ENCODE assay signal across 2 cellular contexts in the genomic region with DNA sequence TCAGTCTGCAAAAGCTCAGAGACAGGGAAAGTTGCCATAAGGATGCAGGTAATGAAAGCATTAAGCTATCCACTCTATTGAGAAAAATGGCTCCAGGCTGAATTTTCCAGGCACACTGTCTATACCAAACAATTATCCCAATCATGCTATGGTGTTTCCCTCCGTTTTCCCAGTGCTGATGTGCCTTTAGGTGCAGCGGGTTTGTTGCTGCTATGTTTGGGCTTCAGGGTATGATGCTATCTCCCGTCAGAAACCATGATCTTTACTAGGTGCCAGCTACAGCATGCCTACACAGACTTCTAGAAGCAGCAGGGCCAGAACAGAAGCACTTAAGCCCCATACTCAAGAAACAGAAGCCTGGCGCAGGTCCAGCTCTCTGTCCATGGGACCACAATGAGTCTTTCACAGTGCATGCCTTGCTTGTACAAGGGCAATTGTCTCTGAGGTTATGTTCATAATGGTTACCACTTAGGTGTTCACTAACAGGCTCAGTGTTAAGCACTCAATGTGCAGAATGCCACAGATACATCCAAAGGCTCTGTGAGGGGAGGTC.
TF ChIP-seq lines count a peak whose summit lies in the region.

No MANE protein-coding gene starts in this region.

TF ChIP-seq in SK-N-SH, 30 proteins besides CTCF, POLR2A, EP300 and RAD21 (continued from another document):
- TF ChIP-seq, protein P1, sequence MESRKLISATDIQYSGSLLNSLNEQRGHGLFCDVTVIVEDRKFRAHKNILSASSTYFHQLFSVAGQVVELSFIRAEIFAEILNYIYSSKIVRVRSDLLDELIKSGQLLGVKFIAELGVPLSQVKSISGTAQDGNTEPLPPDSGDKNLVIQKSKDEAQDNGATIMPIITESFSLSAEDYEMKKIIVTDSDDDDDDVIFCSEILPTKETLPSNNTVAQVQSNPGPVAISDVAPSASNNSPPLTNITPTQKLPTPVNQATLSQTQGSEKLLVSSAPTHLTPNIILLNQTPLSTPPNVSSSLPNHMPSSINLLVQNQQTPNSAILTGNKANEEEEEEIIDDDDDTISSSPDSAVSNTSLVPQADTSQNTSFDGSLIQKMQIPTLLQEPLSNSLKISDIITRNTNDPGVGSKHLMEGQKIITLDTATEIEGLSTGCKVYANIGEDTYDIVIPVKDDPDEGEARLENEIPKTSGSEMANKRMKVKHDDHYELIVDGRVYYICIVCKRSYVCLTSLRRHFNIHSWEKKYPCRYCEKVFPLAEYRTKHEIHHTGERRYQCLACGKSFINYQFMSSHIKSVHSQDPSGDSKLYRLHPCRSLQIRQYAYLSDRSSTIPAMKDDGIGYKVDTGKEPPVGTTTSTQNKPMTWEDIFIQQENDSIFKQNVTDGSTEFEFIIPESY (IDR thresholded peaks at IDR 0.05; ENCODE audit: borderline replicate concordance, low read depth), result no peak

TF ChIP-seq in SK-N-SH treated with all-trans-retinoic acid at 6 μM for 48 hours, 23 proteins besides CTCF, POLR2A, EP300 and RAD21 (continued from another document):
- TF ChIP-seq, protein P2, sequence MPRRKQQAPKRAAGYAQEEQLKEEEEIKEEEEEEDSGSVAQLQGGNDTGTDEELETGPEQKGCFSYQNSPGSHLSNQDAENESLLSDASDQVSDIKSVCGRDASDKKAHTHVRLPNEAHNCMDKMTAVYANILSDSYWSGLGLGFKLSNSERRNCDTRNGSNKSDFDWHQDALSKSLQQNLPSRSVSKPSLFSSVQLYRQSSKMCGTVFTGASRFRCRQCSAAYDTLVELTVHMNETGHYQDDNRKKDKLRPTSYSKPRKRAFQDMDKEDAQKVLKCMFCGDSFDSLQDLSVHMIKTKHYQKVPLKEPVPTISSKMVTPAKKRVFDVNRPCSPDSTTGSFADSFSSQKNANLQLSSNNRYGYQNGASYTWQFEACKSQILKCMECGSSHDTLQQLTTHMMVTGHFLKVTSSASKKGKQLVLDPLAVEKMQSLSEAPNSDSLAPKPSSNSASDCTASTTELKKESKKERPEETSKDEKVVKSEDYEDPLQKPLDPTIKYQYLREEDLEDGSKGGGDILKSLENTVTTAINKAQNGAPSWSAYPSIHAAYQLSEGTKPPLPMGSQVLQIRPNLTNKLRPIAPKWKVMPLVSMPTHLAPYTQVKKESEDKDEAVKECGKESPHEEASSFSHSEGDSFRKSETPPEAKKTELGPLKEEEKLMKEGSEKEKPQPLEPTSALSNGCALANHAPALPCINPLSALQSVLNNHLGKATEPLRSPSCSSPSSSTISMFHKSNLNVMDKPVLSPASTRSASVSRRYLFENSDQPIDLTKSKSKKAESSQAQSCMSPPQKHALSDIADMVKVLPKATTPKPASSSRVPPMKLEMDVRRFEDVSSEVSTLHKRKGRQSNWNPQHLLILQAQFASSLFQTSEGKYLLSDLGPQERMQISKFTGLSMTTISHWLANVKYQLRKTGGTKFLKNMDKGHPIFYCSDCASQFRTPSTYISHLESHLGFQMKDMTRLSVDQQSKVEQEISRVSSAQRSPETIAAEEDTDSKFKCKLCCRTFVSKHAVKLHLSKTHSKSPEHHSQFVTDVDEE (CRISPR knock-in tag; IDR thresholded peaks at IDR 0.05), result no peak
- TF ChIP-seq ZFP3 (CRISPR knock-in tag; IDR thresholded peaks at IDR 0.05) (no peak), RARB (CRISPR knock-in tag; IDR thresholded peaks at IDR 0.05) (no peak), ARNTL (CRISPR knock-in tag; IDR thresholded peaks at IDR 0.05; ENCODE audit: borderline replicate concordance, low read depth) (no peak)
